1 cellular context compared by ENCODE assay signal in genomic region chr12:121888478-121889266, GRCh38.
TF ChIP-seq lines count a peak whose summit lies in the region.

PSMD9 (plus strand) TSS chr12:121888790; CDS start chr12:121888857, 67 bp downstream.

TF ChIP-seq in GM12878, 131 proteins besides CTCF, POLR2A, EP300 and RAD21 (continued from another document):
- no peak for TF ChIP-seq ZBTB4 (CRISPR knock-in tag; IDR thresholded peaks at IDR 0.05)
